20 cellular contexts compared by ENCODE assay signal in the genomic region with DNA sequence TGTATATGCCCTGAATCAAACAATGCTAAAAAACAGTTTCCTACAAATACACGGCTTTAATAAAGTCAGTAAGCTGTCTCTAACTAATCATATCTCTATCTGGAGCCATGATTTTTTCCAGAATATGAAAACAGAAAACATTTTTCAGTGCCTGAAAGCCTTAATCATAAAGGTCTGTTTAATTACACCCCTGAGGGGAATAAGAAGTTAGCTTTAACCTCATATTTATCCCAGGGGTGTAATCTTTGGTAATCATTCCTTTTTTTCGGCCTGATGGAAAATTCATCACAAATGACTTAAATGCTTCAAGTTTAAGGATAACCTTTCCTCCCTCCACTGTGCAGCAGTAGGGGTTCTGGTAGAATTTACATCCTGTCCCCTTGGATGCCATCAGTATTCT.
"Had no signal": no experiment of that assay in that cellular context is flagged by ENCODE, and none has a peak within 500 bp of the region (broad histone marks: within the 10 kb centered on the region; RNA-seq: fewer than 3 reads in every experiment).

No MANE protein-coding gene starts in this region.

- H3K36me3 Mint-ChIP-seq: stimulated activated effector memory CD8-positive, alpha-beta T cell treated with anti-CD3 and anti-CD28 coated beads, Interleukin-12 subunit alpha, Interleukin-12 subunit beta, amount 100 ng/mL, for 72 hours had no signal

- H3K27ac Mint-ChIP-seq: naive B cell; natural killer cell; progenitor cell of endocrine pancreas; stimulated activated effector memory CD8-positive, alpha-beta T cell treated with anti-CD3 and anti-CD28 coated beads, Interleukin-12 subunit alpha, Interleukin-12 subunit beta, amount 100 ng/mL, for 72 hours; stimulated activated naive CD8-positive, alpha-beta T cell treated with anti-CD3 and anti-CD28 coated beads, Interleukin-15, Interleukin-2, amounts not matched to agents 100 ng/mL and 50 ng/mL, for 24 hours had no signal

- H3K4me1 Mint-ChIP-seq: naive B cell; stimulated activated effector memory CD8-positive, alpha-beta T cell treated with anti-CD3 and anti-CD28 coated beads, Interleukin-12 subunit alpha, Interleukin-12 subunit beta, amount 100 ng/mL, for 72 hours had no signal

- H3K4me3 ChIP-seq: hepatocyte, left ventricle myocardium inferior, lung, ovary, right atrium auricular region, skin epidermis, suprapubic skin, thoracic aorta, tibial artery, uterus had no signal

- H2AFZ ChIP-seq: hepatocyte had no signal

- H3K27me3 ChIP-seq: hepatocyte, ovary, right atrium auricular region, suprapubic skin, tibial artery, uterus had no signal

- H3K36me3 ChIP-seq: ovary, right atrium auricular region, tibial artery, uterus had no signal

- H3K27me3 Mint-ChIP-seq: naive B cell; progenitor cell of endocrine pancreas; stimulated activated naive CD8-positive, alpha-beta T cell treated with anti-CD3 and anti-CD28 coated beads, Interleukin-15, Interleukin-2, amounts not matched to agents 100 ng/mL and 50 ng/mL, for 24 hours had no signal

- H3K9me3 Mint-ChIP-seq: naive B cell; natural killer cell; stimulated activated effector memory CD8-positive, alpha-beta T cell treated with anti-CD3 and anti-CD28 coated beads, Interleukin-12 subunit alpha, Interleukin-12 subunit beta, amount 100 ng/mL, for 72 hours; stimulated activated naive CD8-positive, alpha-beta T cell treated with anti-CD3 and anti-CD28 coated beads, Interleukin-15, Interleukin-2, amounts not matched to agents 100 ng/mL and 50 ng/mL, for 24 hours had no signal

- H3K9me3 ChIP-seq: left ventricle myocardium inferior, ovary, right atrium auricular region, suprapubic skin, thoracic aorta, tibial artery, uterus had no signal

- H3K4me3 Mint-ChIP-seq: naive B cell; natural killer cell; stimulated activated effector memory CD8-positive, alpha-beta T cell treated with anti-CD3 and anti-CD28 coated beads, Interleukin-12 subunit alpha, Interleukin-12 subunit beta, amount 100 ng/mL, for 72 hours; stimulated activated naive CD8-positive, alpha-beta T cell treated with anti-CD3 and anti-CD28 coated beads, Interleukin-15, Interleukin-2, amounts not matched to agents 100 ng/mL and 50 ng/mL, for 24 hours had no signal

- ATAC-seq: natural killer cell; sciatic nerve; stimulated activated effector memory CD8-positive, alpha-beta T cell treated with anti-CD3 and anti-CD28 coated beads, Interleukin-12 subunit alpha, Interleukin-12 subunit beta, amount 100 ng/mL, for 72 hours had no signal

- H3K79me2 ChIP-seq: hepatocyte had no signal

- DNase-seq: islet precursor cell; left ventricle myocardium inferior; naive B cell; natural killer cell; ovary; stimulated activated CD4-positive, alpha-beta T cell treated with anti-CD3 and anti-CD28 coated beads, Interleukin-4, amount 100 ng/mL, for 24 hours; stimulated activated naive CD4-positive, alpha-beta T cell; tibial artery; trophoblast cell; uterus had no signal

- H3K27ac ChIP-seq: hepatocyte, left ventricle myocardium inferior, ovary, right atrium auricular region, suprapubic skin, thoracic aorta, tibial artery, uterus had no signal

- H3K4me2 ChIP-seq: hepatocyte had no signal

- H3K4me1 ChIP-seq: left ventricle myocardium inferior, suprapubic skin, tibial artery, uterus had no signal
